Comparison of ENCODE assay signal across 9 cellular contexts in genomic region chr20:33076662-33077398, GRCh38. TPM values are rescaled to one million over a fixed set of nuclear protein-coding genes. Genes with fewer than 3 reads are reported as not detected.
DNase-seq lines count a peak whose midpoint lies in the region; TF ChIP-seq lines count a peak whose summit lies in the region.
"Had no signal": no experiment of that assay in that cellular context is flagged by ENCODE, and none has a peak within 500 bp of the region (broad histone marks: within the 10 kb centered on the region; RNA-seq: fewer than 3 reads in every experiment).

No MANE protein-coding gene starts in this region.

- H3K4me2 ChIP-seq in GM23248 (ENCODE audit: unreplicated experiment) (no peak overlapping the region), SK-N-SH (no peak overlapping the region), hepatocyte (no peak overlapping the region)

- no peak overlapping the region for H2AFZ ChIP-seq in GM23248
- H2AFZ ChIP-seq in SK-N-SH (ENCODE audit: low read depth) = no peak overlapping the region
- H2AFZ ChIP-seq in hepatocyte = no peak overlapping the region

- no peak overlapping the region for H3K27ac Mint-ChIP-seq in glutamatergic neuron (ENCODE audit: unreplicated experiment)

- H3F3A ChIP-seq in GM23248 (ENCODE audit: insufficient read depth) = no peaks in the 10 kb centered on the region
- H3F3A ChIP-seq in SK-N-SH (replicated peaks; ENCODE audit: insufficient read depth) = no peaks in the 10 kb centered on the region

- H3K27ac ChIP-seq in GM23248 (no peak overlapping the region), SK-N-SH (ENCODE audit: low read depth in 2 of 2, low read length in 1 of 2) (no peak overlapping the region), hepatocyte (no peak overlapping the region)

- no peaks in the 10 kb centered on the region for H3K4me1 Mint-ChIP-seq in glutamatergic neuron (ENCODE audit: low read depth, unreplicated experiment)

- TF ChIP-seq EP300 in SK-N-SH (IDR thresholded peaks at IDR 0.05; ENCODE audit: borderline replicate concordance in 1 of 2, low read depth in 1 of 2, low read length in 1 of 2) = no peak

- no peaks in the 10 kb centered on the region for H3K27me3 Mint-ChIP-seq in glutamatergic neuron (ENCODE audit: unreplicated experiment)

- H3K4me1 ChIP-seq in GM23248 (ENCODE audit: insufficient read depth) (peaks cover 6% of the 10 kb centered on the region; the same call in 1 of the 2 replicates), SK-N-SH (ENCODE audit: control insufficient read depth in 1 of 2, insufficient read depth in 2 of 2, low read depth in 1 of 2, low read length in 1 of 2) (no peaks in the 10 kb centered on the region), hepatocyte (ENCODE audit: insufficient read depth) (no peaks in the 10 kb centered on the region)

- no peaks in the 10 kb centered on the region for H3K9me3 ChIP-seq in GM23248 (ENCODE audit: low read depth)
- H3K9me3 ChIP-seq in SK-N-SH = no peaks in the 10 kb centered on the region
- H3K9me3 ChIP-seq in hepatocyte (ENCODE audit: low read depth) = no peaks in the 10 kb centered on the region

- H3K36me3 Mint-ChIP-seq in glutamatergic neuron (ENCODE audit: unreplicated experiment) = peaks cover 5% of the 10 kb centered on the region

- TF ChIP-seq CTCF in AG09319 (IDR thresholded peaks at IDR 0.05; ENCODE audit: low read depth, low read length) = peak; percentile 14
- peak; percentile 36; the same call in 1 of the 2 replicates for TF ChIP-seq CTCF in SK-N-SH (IDR thresholded peaks at IDR 0.05)
- peak; percentile 33 for TF ChIP-seq CTCF in hepatocyte (IDR thresholded peaks at IDR 0.05; ENCODE audit: poor library complexity)
- no peak for TF ChIP-seq CTCF in glutamatergic neuron (IDR thresholded peaks at IDR 0.05; ENCODE audit: partially characterized antibody, unreplicated experiment)

- H3K9me2 ChIP-seq in GM23248 (ENCODE audit: insufficient read depth) (no peaks in the 10 kb centered on the region), SK-N-SH (no peaks in the 10 kb centered on the region), hepatocyte (replicated peaks; ENCODE audit: insufficient read depth) (no peaks in the 10 kb centered on the region)

- H3K27me3 ChIP-seq in GM23248 (replicated peaks; ENCODE audit: insufficient read depth) (peaks cover 48% of the 10 kb centered on the region), SK-N-SH (ENCODE audit: insufficient read depth) (peaks cover 10% of the 10 kb centered on the region; the same call in 1 of the 2 replicates), hepatocyte (peaks cover 23% of the 10 kb centered on the region)

- DNase-seq in AG09319 (ENCODE audit: extremely low read depth, low read depth) (no peak), GM23248 (peak; percentile 34), SK-N-SH (no peak), hepatocyte (ENCODE audit: low spot score) (peak; percentile 31), NCI-H1436 treated with DMSO at 0.1 percent for 48 hours (lab: John Stamatoyannopoulos, UW) (no peak), glutamatergic neuron (no peak)
- no peak for DNase-seq in activated CD8-positive, alpha-beta memory T cell treated with anti-CD3 and anti-CD28 coated beads for 24 hours
- no peak for DNase-seq in activated CD8-positive, alpha-beta memory T cell treated with anti-CD3 and anti-CD28 coated beads, Interleukin-2, amount 50 U/mL, for 48 hours
- DNase-seq: stimulated activated CD4-positive, alpha-beta T cell treated with anti-CD3 and anti-CD28 coated beads, Interleukin-4, amount 100 ng/mL, for 4 hours had no signal

- no peaks in the 10 kb centered on the region for H3K36me3 ChIP-seq in GM23248 (ENCODE audit: low read depth)
- H3K36me3 ChIP-seq in SK-N-SH (replicated peaks in 1 of 2; ENCODE audit: control insufficient read depth in 1 of 2, insufficient read depth in 2 of 2, low read length in 1 of 2) = no peaks in the 10 kb centered on the region
- H3K36me3 ChIP-seq in hepatocyte (replicated peaks; ENCODE audit: insufficient read depth, low read depth) = no peaks in the 10 kb centered on the region

- H3K9ac ChIP-seq in GM23248 = no peak overlapping the region
- no peak overlapping the region for H3K9ac ChIP-seq in SK-N-SH

- no peak overlapping the region for H3K4me3 Mint-ChIP-seq in glutamatergic neuron (ENCODE audit: unreplicated experiment)

- WGBS in GM23248 (ENCODE audit: low coverage in 1 of 2, low lambda C conversion rate in 2 of 2, missing lambda C conversion rate in 2 of 2), 2 experiments = 45 to 70% methylated on average over 6 of the region's 6 CpGs
- WGBS in SK-N-SH (ENCODE audit: low lambda C conversion rate) = 4% methylated on average over 4 of the region's 6 CpGs
- 58% methylated on average over 6 of the region's 6 CpGs for WGBS in hepatocyte (ENCODE audit: low lambda C conversion rate, missing lambda C conversion rate)

- CTCF ChIA-PET in SK-N-SH (lab: Yijun Ruan, JAX) = interaction anchor here (0.8 to 2.1 kb wide), 2 partner anchors 15 to 175 kb away, joined by 3 to 7 read pairs; no protein-coding TSS in a partner anchor

- POLR2A ChIA-PET in SK-N-SH (lab: Yijun Ruan, JAX) = no interaction called here

- in situ Hi-C loops in GM23248 (cut with MboI) = no loop called here

- H4K20me1 ChIP-seq in GM23248 (ENCODE audit: insufficient read depth) = no peaks in the 10 kb centered on the region
- no peaks in the 10 kb centered on the region for H4K20me1 ChIP-seq in SK-N-SH (ENCODE audit: insufficient read depth)
- no peaks in the 10 kb centered on the region for H4K20me1 ChIP-seq in hepatocyte (ENCODE audit: insufficient read depth, poor library complexity, severe bottlenecking)

- no peak for TF ChIP-seq RAD21 in SK-N-SH (IDR thresholded peaks at IDR 0.05; ENCODE audit: low read length)

- no peak overlapping the region for H3K4me3 ChIP-seq in GM23248
- H3K4me3 ChIP-seq in SK-N-SH (ENCODE audit: low read depth in 2 of 2, low read length in 1 of 2) = no peak overlapping the region
- H3K4me3 ChIP-seq in hepatocyte = no peak overlapping the region

- H3K9me3 Mint-ChIP-seq in glutamatergic neuron (ENCODE audit: unreplicated experiment) = peaks cover 2% of the 10 kb centered on the region

- H3K79me2 ChIP-seq in GM23248 (ENCODE audit: insufficient read depth) = no peaks in the 10 kb centered on the region
- H3K79me2 ChIP-seq in SK-N-SH (ENCODE audit: insufficient read depth) = no peaks in the 10 kb centered on the region
- H3K79me2 ChIP-seq in hepatocyte = no peaks in the 10 kb centered on the region

TF ChIP-seq in SK-N-SH, 30 proteins besides CTCF, POLR2A, EP300 and RAD21:
- TF ChIP-seq YY1 (IDR thresholded peaks at IDR 0.05; ENCODE audit: low read depth) = no peak
TF ChIP-seq in SK-N-SH: peak in this region for 0.

RNA-seq across cellular contexts. Expression of gene BPIFB4, which starts 2.6 kb away (rescaled TPM):
- not detected in 2 replicates for total RNA-seq in GM23248 (2014; rRNA removed; shearing (Covaris generic))
- polyA plus RNA-seq in GM23248 (2016; fragmentation: Nextera tagmentation; extraction: Ambion mirVana) = not detected in 2 replicates
- polyA plus RNA-seq in SK-N-SH (2012; rRNA removed) = not detected in 2 replicates
- polyA plus RNA-seq in SK-N-SH (2012; cell fraction: cytosol; rRNA removed) = not detected in 2 replicates
- not detected in 2 replicates for polyA plus RNA-seq in SK-N-SH (2012; cell fraction: nucleus; rRNA removed)
- not detected in 2 replicates for total RNA-seq in hepatocyte
- not detected in 2 replicates for polyA plus RNA-seq in hepatocyte
- total RNA-seq in glutamatergic neuron (ENCODE audit: unreplicated experiment) = not detected

RNA-seq across cellular contexts. Expression of gene BPIFB3, which starts 23.1 kb away (rescaled TPM):
- not detected in 2 replicates for total RNA-seq in GM23248 (2014; rRNA removed; shearing (Covaris generic))
- polyA plus RNA-seq in GM23248 (2016; fragmentation: Nextera tagmentation; extraction: Ambion mirVana) (not detected in 2 replicates), SK-N-SH (2012; rRNA removed) (not detected in 2 replicates), hepatocyte (not detected in 2 replicates)
- not detected in 2 replicates for polyA plus RNA-seq in SK-N-SH (2012; cell fraction: cytosol; rRNA removed)
- polyA plus RNA-seq in SK-N-SH (2012; cell fraction: nucleus; rRNA removed) = not detected in 2 replicates
- total RNA-seq in hepatocyte (not detected in 2 replicates), glutamatergic neuron (ENCODE audit: unreplicated experiment) (not detected)

RNA-seq across cellular contexts. Expression of gene BPIFB6, which starts 45.4 kb away (rescaled TPM):
- not detected in 2 replicates for total RNA-seq in GM23248 (2014; rRNA removed; shearing (Covaris generic))
- polyA plus RNA-seq in GM23248 (2016; fragmentation: Nextera tagmentation; extraction: Ambion mirVana) (not detected in 2 replicates), SK-N-SH (2012; rRNA removed) (not detected in 2 replicates), hepatocyte (not detected in 2 replicates)
- polyA plus RNA-seq in SK-N-SH (2012; cell fraction: cytosol; rRNA removed) = not detected in 2 replicates
- not detected in 2 replicates for polyA plus RNA-seq in SK-N-SH (2012; cell fraction: nucleus; rRNA removed)
- total RNA-seq in hepatocyte (not detected in 2 replicates), glutamatergic neuron (ENCODE audit: unreplicated experiment) (not detected)

Comparison
In these comparisons a context has a peak if more than half of its experiments do, and no peak if none do; other contexts are left out.
1. DNase-seq: peak in GM23248 (single experiment) and hepatocyte (single experiment); none in AG09319 (single experiment), SK-N-SH (single experiment), activated CD8-positive, alpha-beta memory T cell treated with anti-CD3 and anti-CD28 coated beads for 24 hours (single experiment), activated CD8-positive, alpha-beta memory T cell treated with anti-CD3 and anti-CD28 coated beads, Interleukin-2, amount 50 U/mL, for 48 hours (single experiment), NCI-H1436 treated with DMSO at 0.1 percent for 48 hours (single experiment) and glutamatergic neuron (single experiment).